Comparison of ENCODE assay signal across 20 cellular contexts in the genomic region with DNA sequence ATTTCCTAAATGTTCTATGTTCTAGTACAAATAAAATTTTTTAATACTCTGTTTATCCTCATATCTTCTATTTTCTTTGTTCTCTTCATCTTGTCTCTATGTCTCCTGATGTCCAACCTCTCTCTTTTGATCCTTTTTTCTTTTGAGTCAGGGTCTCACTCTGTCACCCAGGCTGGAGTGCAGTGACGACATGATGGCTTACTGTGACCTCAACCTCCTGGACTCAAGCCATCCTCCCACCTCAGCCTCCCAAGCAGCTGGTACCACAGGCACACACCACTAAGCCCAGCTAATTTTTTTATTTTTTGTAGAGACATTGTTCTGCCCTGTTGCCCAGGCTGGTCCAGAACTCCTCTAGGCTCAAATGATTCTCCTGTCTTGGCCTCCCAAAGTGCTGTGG. TPM values are rescaled to one million over a fixed set of nuclear protein-coding genes. Genes with fewer than 3 reads are reported as not detected.
DNase-seq lines count a peak whose midpoint lies in the region; ATAC-seq, FAIRE-seq and TF ChIP-seq lines count a peak whose summit lies in the region.
"Had no signal": no experiment of that assay in that cellular context is flagged by ENCODE, and none has a peak within 500 bp of the region (broad histone marks: within the 10 kb centered on the region; RNA-seq: fewer than 3 reads in every experiment).

No MANE protein-coding gene starts in this region.

- H3K9me3 ChIP-seq in esophagus squamous epithelium, result no peaks in the 10 kb centered on the region
- H3K9me3 ChIP-seq in CD8-positive, alpha-beta memory T cell (ENCODE audit: low read length), result no peaks in the 10 kb centered on the region
- H3K9me3 ChIP-seq: gastroesophageal sphincter, Peyer's patch, thyroid gland had no signal

- peaks cover 14% of the 10 kb centered on the region for H3K9me2 ChIP-seq in GM23338 (ENCODE audit: insufficient read depth)

- no peaks in the 10 kb centered on the region for H4K20me1 ChIP-seq in GM23338 (replicated peaks; ENCODE audit: insufficient read depth)

- H3K4me3 ChIP-seq in GM23338, result no peak overlapping the region
- no peak overlapping the region for H3K4me3 ChIP-seq in esophagus squamous epithelium
- no peak overlapping the region for H3K4me3 ChIP-seq in CD8-positive, alpha-beta memory T cell (ENCODE audit: low read length)
- H3K4me3 ChIP-seq: gastroesophageal sphincter, Peyer's patch, thyroid gland had no signal

- H2AFZ ChIP-seq in GM23338, result no peak overlapping the region

- H3K4me1 Mint-ChIP-seq in GM23338 (peaks cover 27% of the 10 kb centered on the region), glutamatergic neuron (ENCODE audit: low read depth, unreplicated experiment) (no peaks in the 10 kb centered on the region), progenitor cell of endocrine pancreas (ENCODE audit: low read depth) (peaks cover 3% of the 10 kb centered on the region)
- no peaks in the 10 kb centered on the region for H3K4me1 Mint-ChIP-seq in CD8-positive, alpha-beta memory T cell

- H3K4me3 Mint-ChIP-seq in GM23338 (no peak overlapping the region), glutamatergic neuron (ENCODE audit: unreplicated experiment) (no peak overlapping the region), progenitor cell of endocrine pancreas (ENCODE audit: low read depth) (no peak overlapping the region)
- H3K4me3 Mint-ChIP-seq in CD8-positive, alpha-beta memory T cell, result no peak overlapping the region
- H3K4me3 Mint-ChIP-seq: IgD-negative memory B cell had no signal

- TF ChIP-seq POLR2A in esophagus squamous epithelium (IDR thresholded peaks at IDR 0.05) (no peak), GM12891 (IDR thresholded peaks at IDR 0.05; ENCODE audit: low read depth, low read length) (no peak)

- FAIRE-seq in RCC 7860 (lab: Jason Lieb, UNC) (no peak), GM12891 (lab: Jason Lieb, UNC) (no peak)

- TF ChIP-seq CTCF in GM23338 (conservative IDR thresholded peaks at IDR 0.05; ENCODE audit: low read depth in 2 of 2) (no peak), glutamatergic neuron (IDR thresholded peaks at IDR 0.05; ENCODE audit: partially characterized antibody, unreplicated experiment) (no peak), progenitor cell of endocrine pancreas (IDR thresholded peaks at IDR 0.05; ENCODE audit: unreplicated experiment) (no peak), esophagus squamous epithelium (IDR thresholded peaks at IDR 0.05) (no peak)

- H3K27me3 ChIP-seq in GM23338 (ENCODE audit: insufficient read depth) (no peaks in the 10 kb centered on the region), esophagus squamous epithelium (no peaks in the 10 kb centered on the region)
- H3K27me3 ChIP-seq in CD8-positive, alpha-beta memory T cell (ENCODE audit: insufficient read depth, low read length, poor library complexity, severe bottlenecking), result no peaks in the 10 kb centered on the region
- H3K27me3 ChIP-seq: gastroesophageal sphincter, Peyer's patch, thyroid gland had no signal

- no peak for ATAC-seq in GM23338
- ATAC-seq: gastroesophageal sphincter, sciatic nerve had no signal

- no peaks in the 10 kb centered on the region for H3K79me2 ChIP-seq in GM23338 (replicated peaks; ENCODE audit: insufficient read depth)

- H3K27me3 Mint-ChIP-seq in GM23338 (ENCODE audit: insufficient read depth, low read depth, poor library complexity) (peaks cover 2% of the 10 kb centered on the region), glutamatergic neuron (ENCODE audit: unreplicated experiment) (no peaks in the 10 kb centered on the region), progenitor cell of endocrine pancreas (no peaks in the 10 kb centered on the region)
- no peaks in the 10 kb centered on the region for H3K27me3 Mint-ChIP-seq in CD8-positive, alpha-beta memory T cell
- H3K27me3 Mint-ChIP-seq: IgD-negative memory B cell had no signal

- H3K4me1 ChIP-seq in GM23338 (ENCODE audit: insufficient read depth) (peaks cover 27% of the 10 kb centered on the region), esophagus squamous epithelium (no peaks in the 10 kb centered on the region)
- H3K4me1 ChIP-seq in CD8-positive, alpha-beta memory T cell (ENCODE audit: insufficient read depth, low read length), result no peaks in the 10 kb centered on the region
- H3K4me1 ChIP-seq: gastroesophageal sphincter, Peyer's patch had no signal

- H3F3A ChIP-seq in GM23338 (replicated peaks; ENCODE audit: low read depth), result no peaks in the 10 kb centered on the region

- H3K9me3 Mint-ChIP-seq in GM23338, result peaks cover 7% of the 10 kb centered on the region; the same call in 2 of the 3 replicates
- no peaks in the 10 kb centered on the region for H3K9me3 Mint-ChIP-seq in glutamatergic neuron (ENCODE audit: unreplicated experiment)
- H3K9me3 Mint-ChIP-seq in progenitor cell of endocrine pancreas (ENCODE audit: low read depth), result peaks cover 8% of the 10 kb centered on the region
- H3K9me3 Mint-ChIP-seq in CD8-positive, alpha-beta memory T cell, result no peaks in the 10 kb centered on the region

- DNase-seq in GM23338 (ENCODE audit: low spot score), result no peak
- peak; percentile 82 for DNase-seq in RCC 7860 (ENCODE audit: low spot score)
- no peak for DNase-seq in glutamatergic neuron
- DNase-seq in progenitor cell of endocrine pancreas (ENCODE audit: low spot score, unreplicated experiment), result no peak
- no peak for DNase-seq in esophagus squamous epithelium (lab: John Stamatoyannopoulos, UW)
- no peak for DNase-seq in AML-193 (lab: John Stamatoyannopoulos, UW)
- DNase-seq in GM12891 (ENCODE audit: insufficient read length, low spot score), result no peak
- DNase-seq in CD8-positive, alpha-beta memory T cell, result no peak
- DNase-seq: activated CD4-positive, alpha-beta T cell treated with anti-CD3 and anti-CD28 coated beads for 4 hours; activated effector memory CD4-positive, alpha-beta T cell treated with Interleukin-2 at 50 U/mL for 16 hours; caudate nucleus; erythroblast; left colon; NCI-H2227 treated with DMSO at 0.1 percent for 48 hours; Peyer's patch; stimulated activated naive CD4-positive, alpha-beta T cell; thyroid gland had no signal

- 41 to 100% methylated on average over 1 of the region's 1 CpG for WGBS in esophagus squamous epithelium, 2 donors

- no peaks in the 10 kb centered on the region for H3K36me3 ChIP-seq in GM23338 (ENCODE audit: insufficient read depth)
- no peaks in the 10 kb centered on the region for H3K36me3 ChIP-seq in esophagus squamous epithelium
- no peaks in the 10 kb centered on the region for H3K36me3 ChIP-seq in CD8-positive, alpha-beta memory T cell (ENCODE audit: insufficient read depth, low read length)
- H3K36me3 ChIP-seq: gastroesophageal sphincter, Peyer's patch, thyroid gland had no signal

- CTCF ChIA-PET in CD8-positive, alpha-beta memory T cell (lab: Charles Lee), result no interaction called here

- intact Hi-C loops in esophagus squamous epithelium (cut with DNase I), result no loop called here

- H3K36me3 Mint-ChIP-seq in GM23338 (ENCODE audit: low read depth), result peaks cover 5% of the 10 kb centered on the region; the same call in 1 of the 3 replicates
- H3K36me3 Mint-ChIP-seq in glutamatergic neuron (ENCODE audit: unreplicated experiment), result peaks cover 8% of the 10 kb centered on the region
- peaks cover 6% of the 10 kb centered on the region for H3K36me3 Mint-ChIP-seq in progenitor cell of endocrine pancreas (ENCODE audit: insufficient read depth)
- peaks cover 0 to 11% (median 10%) of the 10 kb centered on the region in 3 donors for H3K36me3 Mint-ChIP-seq in CD8-positive, alpha-beta memory T cell

- POLR2A ChIA-PET in CD8-positive, alpha-beta memory T cell (lab: Charles Lee), result no interaction called here

- H3K27ac Mint-ChIP-seq in GM23338 (peak overlapping the region; percentile 46; the same call in 1 of the 2 replicates), glutamatergic neuron (ENCODE audit: unreplicated experiment) (peak overlapping the region; percentile 49), progenitor cell of endocrine pancreas (peak overlapping the region; percentile 34)
- H3K27ac Mint-ChIP-seq in CD8-positive, alpha-beta memory T cell, result peak overlapping the region in 1 of 8 donors; percentile 66
- H3K27ac Mint-ChIP-seq: IgD-negative memory B cell had no signal

- H3K27ac ChIP-seq in GM23338 (ENCODE audit: low read depth) (no peak overlapping the region), esophagus squamous epithelium (no peak overlapping the region)
- no peak overlapping the region for H3K27ac ChIP-seq in CD8-positive, alpha-beta memory T cell (ENCODE audit: low read depth, low read length)
- H3K27ac ChIP-seq: gastroesophageal sphincter, Peyer's patch, thyroid gland had no signal

- H3K4me2 ChIP-seq in GM23338, result no peak overlapping the region

TF ChIP-seq in GM12891, 5 proteins besides CTCF, POLR2A, EP300 and RAD21:
- TF ChIP-seq POLR2AphosphoS5 (IDR thresholded peaks at IDR 0.05; ENCODE audit: low read depth, low read length) (no peak), PAX5 (IDR thresholded peaks at IDR 0.05; ENCODE audit: insufficient read depth, low read length, severe bottlenecking) (no peak), TAF1 (IDR thresholded peaks at IDR 0.05; ENCODE audit: low read depth, low read length) (no peak)

RNA-seq across cellular contexts. Expression of a gene that starts 56.8 kb away (rescaled TPM):
- 15.5 and 15.7 TPM in 2 replicates for total RNA-seq in GM23338 (2014; rRNA removed; shearing (Covaris generic))
- polyA plus RNA-seq in GM23338 (2016; fragmentation: Nextera tagmentation; extraction: Ambion mirVana), result 14.0 and 15.0 TPM in 2 replicates
- total RNA-seq in glutamatergic neuron (ENCODE audit: unreplicated experiment), result 30.7 TPM
- total RNA-seq in progenitor cell of endocrine pancreas, result 39.3 and 42.4 TPM in 2 replicates
- total RNA-seq in esophagus squamous epithelium, result 1 to 10 TPM; 1.5 to 9.9 (median 5.6) TPM
- 24.1 TPM for polyA plus RNA-seq in GM12891 (2012; ENCODE audit: low read depth, missing spikeins)
- total RNA-seq in CD8-positive, alpha-beta memory T cell, result 10 to 100 TPM in 1 of 2 experiments, 1 to 10 TPM in 1; 9.5 to 12.9 TPM
- 29.1 TPM for polyA plus RNA-seq in CD8-positive, alpha-beta memory T cell
